In genomic region chr15:70164910-70165791, GRCh38 we compare ENCODE assay signal across 1 cellular context.
TF ChIP-seq lines count a peak whose summit lies in the region.

No MANE protein-coding gene starts in this region.

TF ChIP-seq in HepG2, 621 proteins besides CTCF, POLR2A, EP300 and RAD21 (continued from another document and continues in another):
- TF ChIP-seq ZBED4 (CRISPR knock-in tag; IDR thresholded peaks at IDR 0.05; ENCODE audit: borderline replicate concordance) (no peak), STAT6 (CRISPR knock-in tag; IDR thresholded peaks at IDR 0.05; ENCODE audit: borderline replicate concordance) (no peak), ZNF780A (CRISPR knock-in tag; IDR thresholded peaks at IDR 0.05) (no peak), ZNF879 (CRISPR knock-in tag; IDR thresholded peaks at IDR 0.05) (no peak), YEATS2 (CRISPR knock-in tag; IDR thresholded peaks at IDR 0.05; ENCODE audit: borderline replicate concordance) (no peak), E2F1 (CRISPR knock-in tag; IDR thresholded peaks at IDR 0.05) (no peak), ZNF362 (CRISPR knock-in tag; IDR thresholded peaks at IDR 0.05; ENCODE audit: borderline replicate concordance) (no peak), SSRP1 (CRISPR knock-in tag; IDR thresholded peaks at IDR 0.05) (no peak), ZNF205 (CRISPR knock-in tag; IDR thresholded peaks at IDR 0.05) (no peak), ZNF775 (CRISPR knock-in tag; IDR thresholded peaks at IDR 0.05; ENCODE audit: borderline replicate concordance) (no peak), SRSF9 (IDR thresholded peaks at IDR 0.05; ENCODE audit: borderline replicate concordance, insufficient read depth, low read depth, low read length, poor library complexity, severe bottlenecking) (no peak), ZFP36 (IDR thresholded peaks at IDR 0.05; ENCODE audit: borderline replicate concordance, low read depth, low read length, partially characterized antibody) (no peak), TFDP1 (CRISPR knock-in tag; IDR thresholded peaks at IDR 0.05; ENCODE audit: borderline replicate concordance) (no peak), ARNT2 (CRISPR knock-in tag; IDR thresholded peaks at IDR 0.05; ENCODE audit: low read depth) (no peak), HNRNPK (IDR thresholded peaks at IDR 0.05; ENCODE audit: low read depth, low read length, poor library complexity, severe bottlenecking) (no peak), ZKSCAN5 (CRISPR knock-in tag; IDR thresholded peaks at IDR 0.05) (no peak), BORCS8-MEF2B (CRISPR knock-in tag; IDR thresholded peaks at IDR 0.05) (no peak), ATF7 (IDR thresholded peaks at IDR 0.05) (no peak), ATF7 (CRISPR knock-in tag; IDR thresholded peaks at IDR 0.05) (no peak), CENPX (CRISPR knock-in tag; IDR thresholded peaks at IDR 0.05) (no peak), PBX2 (CRISPR knock-in tag; IDR thresholded peaks at IDR 0.05) (no peak), ZNF337 (CRISPR knock-in tag; IDR thresholded peaks at IDR 0.05; ENCODE audit: borderline replicate concordance, low read depth) (no peak), ZGPAT (CRISPR knock-in tag; IDR thresholded peaks at IDR 0.05) (peak; percentile 23; the same call in 1 of the 2 replicates), AHR (CRISPR knock-in tag; IDR thresholded peaks at IDR 0.05) (no peak), SRSF4 (IDR thresholded peaks at IDR 0.05; ENCODE audit: low read depth, low read length, poor library complexity, severe bottlenecking) (no peak), ZBTB7B (CRISPR knock-in tag; IDR thresholded peaks at IDR 0.05) (no peak; the same call in 1 of the 2 replicates), ZNF543 (CRISPR knock-in tag; IDR thresholded peaks at IDR 0.05) (no peak), SP1 (IDR thresholded peaks at IDR 0.05) (no peak), SP1 (CRISPR knock-in tag; IDR thresholded peaks at IDR 0.05) (no peak), ZNF616 (CRISPR knock-in tag; IDR thresholded peaks at IDR 0.05; ENCODE audit: low read depth) (no peak), MTA1 (CRISPR knock-in tag; IDR thresholded peaks at IDR 0.05; ENCODE audit: borderline replicate concordance) (peak; percentile 76), ZNF564 (CRISPR knock-in tag; IDR thresholded peaks at IDR 0.05) (no peak), HMG20B (CRISPR knock-in tag; conservative IDR thresholded peaks at IDR 0.05) (no peak), ATF1 (CRISPR knock-in tag; IDR thresholded peaks at IDR 0.05) (no peak), MIER3 (CRISPR knock-in tag; IDR thresholded peaks at IDR 0.05; ENCODE audit: borderline replicate concordance) (no peak), ZNF770 (CRISPR knock-in tag; IDR thresholded peaks at IDR 0.05) (no peak), GMEB2 (CRISPR knock-in tag; IDR thresholded peaks at IDR 0.05; ENCODE audit: low read depth) (no peak), MXD3 (CRISPR knock-in tag; IDR thresholded peaks at IDR 0.05) (no peak), HNRNPH1 (optimal IDR thresholded peaks at IDR 0.05; ENCODE audit: low read depth, low read length) (no peak), MXD4 (CRISPR knock-in tag; IDR thresholded peaks at IDR 0.05) (no peak), GTF2F1 (IDR thresholded peaks at IDR 0.05; ENCODE audit: low read length) (no peak), RELA (CRISPR knock-in tag; IDR thresholded peaks at IDR 0.05) (no peak), HIC2 (CRISPR knock-in tag; IDR thresholded peaks at IDR 0.05; ENCODE audit: low read depth) (peak; percentile 86; the same call in 1 of the 2 replicates), SAFB2 (CRISPR knock-in tag; IDR thresholded peaks at IDR 0.05; ENCODE audit: borderline replicate concordance, low read depth) (no peak), HDAC6 (IDR thresholded peaks at IDR 0.05; ENCODE audit: low read depth, low read length) (no peak), ZNF451 (CRISPR knock-in tag; IDR thresholded peaks at IDR 0.05) (no peak), SMC3 (IDR thresholded peaks at IDR 0.05; ENCODE audit: low read length) (no peak), HMG20A (CRISPR knock-in tag; IDR thresholded peaks at IDR 0.05; ENCODE audit: borderline replicate concordance) (no peak), ZNF234 (CRISPR knock-in tag; conservative IDR thresholded peaks at IDR 0.05) (no peak), NFE2L1 (CRISPR knock-in tag; IDR thresholded peaks at IDR 0.05; ENCODE audit: borderline replicate concordance) (no peak)
